9 cellular contexts compared by ENCODE assay signal in genomic region chr21:32414579-32415358, GRCh38. TPM values are rescaled to one million over a fixed set of nuclear protein-coding genes. Genes with fewer than 3 reads are reported as not detected.
DNase-seq lines count a peak whose midpoint lies in the region; ATAC-seq and TF ChIP-seq lines count a peak whose summit lies in the region.
"Had no signal": no experiment of that assay in that cellular context is flagged by ENCODE, and none has a peak within 500 bp of the region (broad histone marks: within the 10 kb centered on the region; RNA-seq: fewer than 3 reads in every experiment).

No MANE protein-coding gene starts in this region.

- TF ChIP-seq POLR2A in transverse colon (IDR thresholded peaks at IDR 0.05) = no peak

- intact Hi-C loops in transverse colon (cut with DNase I; ENCODE audit: low total_unique reads) = loop anchor here (5.0 kb wide), 1 partner anchor 153 kb away; no protein-coding TSS in a partner anchor
- intact Hi-C loops in activated T-helper 1 cell treated with anti-CD3 and anti-CD28 coated beads, Interleukin-12 subunit alpha, Interleukin-12 subunit beta, Interleukin-2, Interleukin-4 antibody, amounts not matched to agents 30 ng/mL and 10 ng/mL and 1 ng/mL, durations not matched to agents 14 hours and 24 hours and 36 hours (cut with micrococcal nuclease) = no loop called here

- peak in 4 of 5 experiments; percentile 10 to 37 (median 22) for TF ChIP-seq CTCF in transverse colon (IDR thresholded peaks at IDR 0.05)

- H3K9me3 Mint-ChIP-seq in activated naive CD8-positive, alpha-beta T cell treated with anti-CD3 and anti-CD28 coated beads, Interleukin-2, amount 10 ng/mL, durations not matched to agents 7 days and 5 days = no peaks in the 10 kb centered on the region
- H3K9me3 Mint-ChIP-seq in activated T-helper 1 cell treated with anti-CD3 and anti-CD28 coated beads, Interleukin-12 subunit alpha, Interleukin-12 subunit beta, Interleukin-2, Interleukin-4 antibody, amounts not matched to agents 30 ng/mL and 10 ng/mL and 1 ng/mL, durations not matched to agents 14 hours and 24 hours and 36 hours = no peaks in the 10 kb centered on the region

- H3K27ac Mint-ChIP-seq in activated naive CD8-positive, alpha-beta T cell treated with anti-CD3 and anti-CD28 coated beads, Interleukin-2, amount 10 ng/mL, durations not matched to agents 7 days and 5 days = peak overlapping the region; percentile 34
- H3K27ac Mint-ChIP-seq in activated T-helper 1 cell treated with anti-CD3 and anti-CD28 coated beads, Interleukin-12 subunit alpha, Interleukin-12 subunit beta, Interleukin-2, Interleukin-4 antibody, amounts not matched to agents 30 ng/mL and 10 ng/mL and 1 ng/mL, durations not matched to agents 14 hours and 24 hours and 36 hours = no peak overlapping the region

- no peak for ATAC-seq in activated naive CD8-positive, alpha-beta T cell treated with anti-CD3 and anti-CD28 coated beads, Interleukin-2, amount 10 ng/mL, durations not matched to agents 7 days and 5 days (ENCODE audit: low read depth)
- ATAC-seq in GM21619 (IDR thresholded peaks at IDR 0.05; ENCODE audit: unreplicated experiment) (no peak), GM21723 (IDR thresholded peaks at IDR 0.05; ENCODE audit: unreplicated experiment) (no peak)

- no peak for TF ChIP-seq EP300 in transverse colon (IDR thresholded peaks at IDR 0.05; ENCODE audit: low read depth)

- H3K27me3 Mint-ChIP-seq in activated naive CD8-positive, alpha-beta T cell treated with anti-CD3 and anti-CD28 coated beads, Interleukin-2, amount 10 ng/mL, durations not matched to agents 7 days and 5 days = no peaks in the 10 kb centered on the region
- H3K27me3 Mint-ChIP-seq in activated T-helper 1 cell treated with anti-CD3 and anti-CD28 coated beads, Interleukin-12 subunit alpha, Interleukin-12 subunit beta, Interleukin-2, Interleukin-4 antibody, amounts not matched to agents 30 ng/mL and 10 ng/mL and 1 ng/mL, durations not matched to agents 14 hours and 24 hours and 36 hours (ENCODE audit: insufficient read depth) = peaks cover 12% of the 10 kb centered on the region

- peaks cover 21% of the 10 kb centered on the region for H3K4me1 Mint-ChIP-seq in activated naive CD8-positive, alpha-beta T cell treated with anti-CD3 and anti-CD28 coated beads, Interleukin-2, amount 10 ng/mL, durations not matched to agents 7 days and 5 days
- H3K4me1 Mint-ChIP-seq in activated T-helper 1 cell treated with anti-CD3 and anti-CD28 coated beads, Interleukin-12 subunit alpha, Interleukin-12 subunit beta, Interleukin-2, Interleukin-4 antibody, amounts not matched to agents 30 ng/mL and 10 ng/mL and 1 ng/mL, durations not matched to agents 14 hours and 24 hours and 36 hours (ENCODE audit: low read depth) = peaks cover 25% of the 10 kb centered on the region

- 70 to 74% methylated on average over 8 of the region's 8 CpGs for WGBS in transverse colon (ENCODE audit: low coverage in 1 of 2), 2 donors

- H3K4me3 Mint-ChIP-seq in activated naive CD8-positive, alpha-beta T cell treated with anti-CD3 and anti-CD28 coated beads, Interleukin-2, amount 10 ng/mL, durations not matched to agents 7 days and 5 days = no peak overlapping the region
- no peak overlapping the region for H3K4me3 Mint-ChIP-seq in activated T-helper 1 cell treated with anti-CD3 and anti-CD28 coated beads, Interleukin-12 subunit alpha, Interleukin-12 subunit beta, Interleukin-2, Interleukin-4 antibody, amounts not matched to agents 30 ng/mL and 10 ng/mL and 1 ng/mL, durations not matched to agents 14 hours and 24 hours and 36 hours

- in situ Hi-C loops in transverse colon (cut with MboI; ENCODE audit: low pct_ligation_motif_present in 1 of 4, low pct_unique_long_range_greater_than_20kb in 1 of 4, low sequenced_read_pairs in 3 of 4) = loop anchor here in 2 of 4 donors (5.0 to 25.0 kb wide), 2 partner anchors 148 to 158 kb away; no protein-coding TSS in a partner anchor

- peaks cover 4 to 37% (median 25%) of the 10 kb centered on the region in 4 donors for H3K4me1 ChIP-seq in transverse colon

- no peaks in the 10 kb centered on the region for H3K9me3 ChIP-seq in transverse colon

- H3K36me3 ChIP-seq in transverse colon = no peaks in the 10 kb centered on the region

- peak overlapping the region in 1 of 4 donors; percentile 71 for H3K4me3 ChIP-seq in transverse colon

- H3K27ac ChIP-seq in transverse colon = peak overlapping the region; percentile 95 to 98 (median 96)

- H3K27me3 ChIP-seq in transverse colon = no peaks in the 10 kb centered on the region

- no peaks in the 10 kb centered on the region for H3K36me3 Mint-ChIP-seq in activated naive CD8-positive, alpha-beta T cell treated with anti-CD3 and anti-CD28 coated beads, Interleukin-2, amount 10 ng/mL, durations not matched to agents 7 days and 5 days
- peaks cover 3% of the 10 kb centered on the region for H3K36me3 Mint-ChIP-seq in activated T-helper 1 cell treated with anti-CD3 and anti-CD28 coated beads, Interleukin-12 subunit alpha, Interleukin-12 subunit beta, Interleukin-2, Interleukin-4 antibody, amounts not matched to agents 30 ng/mL and 10 ng/mL and 1 ng/mL, durations not matched to agents 14 hours and 24 hours and 36 hours (ENCODE audit: low read depth)

- DNase-seq in activated CD8-positive, alpha-beta memory T cell treated with anti-CD3 and anti-CD28 coated beads, Interleukin-2, amount 50 U/mL, for 48 hours = peak; percentile 29
- no peak for DNase-seq in activated CD8-positive, alpha-beta memory T cell treated with anti-CD3 and anti-CD28 coated beads for 24 hours
- no peak for DNase-seq in activated naive CD8-positive, alpha-beta T cell treated with anti-CD3 and anti-CD28 coated beads, Interleukin-2, amount 10 ng/mL, durations not matched to agents 7 days and 5 days
- DNase-seq in inferior parietal cortex (ENCODE audit: extremely low spot score) (peak; percentile 71), transverse colon (no peak)
- DNase-seq in activated T-helper 1 cell treated with anti-CD3 and anti-CD28 coated beads, Interleukin-12 subunit alpha, Interleukin-12 subunit beta, Interleukin-2, Interleukin-4 antibody, amounts not matched to agents 30 ng/mL and 10 ng/mL and 1 ng/mL, durations not matched to agents 14 hours and 24 hours and 36 hours (ENCODE audit: low spot score) = no peak
- DNase-seq: DMS79 had no signal

- POLR2A ChIA-PET in activated naive CD8-positive, alpha-beta T cell treated with anti-CD3 and anti-CD28 coated beads, Interleukin-2, amount 10 ng/mL, durations not matched to agents 7 days and 5 days (lab: Charles Lee) = no interaction called here

RNA-seq across cellular contexts. Expression of gene EVA1C, which starts 2.3 kb away (rescaled TPM):
- 10 to 100 TPM in 1 of 2 experiments, 1 to 10 TPM in 1; 9.3 to 12.4 TPM for total RNA-seq in activated naive CD8-positive, alpha-beta T cell treated with anti-CD3 and anti-CD28 coated beads, Interleukin-2, amount 10 ng/mL, durations not matched to agents 7 days and 5 days
- 10 to 100 TPM in 3 of 4 donors, 1 to 10 TPM in 1; 8.6 to 44.1 (median 33.8) TPM for total RNA-seq in transverse colon
- total RNA-seq in activated T-helper 1 cell treated with anti-CD3 and anti-CD28 coated beads, Interleukin-12 subunit alpha, Interleukin-12 subunit beta, Interleukin-2, Interleukin-4 antibody, amounts not matched to agents 30 ng/mL and 10 ng/mL and 1 ng/mL, durations not matched to agents 14 hours and 24 hours and 36 hours = 6.2 and 7.6 TPM in 2 replicates

RNA-seq across cellular contexts. Expression of gene URB1, which starts 22.0 kb away (rescaled TPM):
- total RNA-seq in activated naive CD8-positive, alpha-beta T cell treated with anti-CD3 and anti-CD28 coated beads, Interleukin-2, amount 10 ng/mL, durations not matched to agents 7 days and 5 days = 10 to 100 TPM; 15.8 to 16.5 TPM
- total RNA-seq in transverse colon = 1 to 10 TPM; 6.4 to 8.7 (median 7.3) TPM
- 42.1 and 42.8 TPM in 2 replicates for total RNA-seq in activated T-helper 1 cell treated with anti-CD3 and anti-CD28 coated beads, Interleukin-12 subunit alpha, Interleukin-12 subunit beta, Interleukin-2, Interleukin-4 antibody, amounts not matched to agents 30 ng/mL and 10 ng/mL and 1 ng/mL, durations not matched to agents 14 hours and 24 hours and 36 hours

Comparison
In these comparisons a context has a peak if more than half of its experiments do, and no peak if none do; other contexts are left out.
1. DNase-seq: peak in activated CD8-positive, alpha-beta memory T cell treated with anti-CD3 and anti-CD28 coated beads, Interleukin-2, amount 50 U/mL, for 48 hours (single experiment) and inferior parietal cortex (single experiment); none in activated CD8-positive, alpha-beta memory T cell treated with anti-CD3 and anti-CD28 coated beads for 24 hours (single experiment), activated naive CD8-positive, alpha-beta T cell treated with anti-CD3 and anti-CD28 coated beads, Interleukin-2, amount 10 ng/mL, durations not matched to agents 7 days and 5 days (single experiment), transverse colon (single experiment) and activated T-helper 1 cell treated with anti-CD3 and anti-CD28 coated beads, Interleukin-12 subunit alpha, Interleukin-12 subunit beta, Interleukin-2, Interleukin-4 antibody, amounts not matched to agents 30 ng/mL and 10 ng/mL and 1 ng/mL, durations not matched to agents 14 hours and 24 hours and 36 hours (single experiment).